Comparison of ENCODE assay signal across 19 cellular contexts in genomic region chr3:126159476-126159875, GRCh38. TPM values are rescaled to one million over a fixed set of nuclear protein-coding genes. Genes with fewer than 3 reads are reported as not detected.
DNase-seq lines count a peak whose midpoint lies in the region; ATAC-seq lines count a peak whose summit lies in the region.
"Had no signal": no experiment of that assay in that cellular context is flagged by ENCODE, and none has a peak within 500 bp of the region (broad histone marks: within the 10 kb centered on the region; RNA-seq: fewer than 3 reads in every experiment).

No MANE protein-coding gene starts in this region.

- peak; percentile 18 for ATAC-seq in left lobe of liver

- intact Hi-C loops in posterior vena cava (cut with DNase I): no loop called here

- peak; percentile 9 for DNase-seq in AG20443 (ENCODE audit: low spot score)
- peak; percentile 10 for DNase-seq in EH (ENCODE audit: low read depth)
- DNase-seq in left lobe of liver (ENCODE audit: low spot score): peak; percentile 42
- peak; percentile 38 for DNase-seq in posterior vena cava (ENCODE audit: low spot score)
- no peak for DNase-seq in COLO829 (ENCODE audit: low spot score)
- no peak for DNase-seq in EL
- DNase-seq in stimulated activated CD4-positive, alpha-beta T cell treated with anti-CD3 and anti-CD28 coated beads, Interleukin-4, amount 100 ng/mL, for 24 hours: no peak
- DNase-seq: Caco-2; CD4-positive, alpha-beta T cell; DMS 273 treated with DMSO at 0.1 percent for 48 hours; DMS79 treated with DMSO at 0.1 percent for 48 hours; KG1; NCI-H1092; NCI-H1436; NCI-H1930; NCI-H226; NCI-H510A treated with DMSO at 0.1 percent for 48 hours; NCI-H748 treated with DMSO at 0.1 percent for 48 hours; SIG-M5 had no signal

RNA-seq across cellular contexts. Expression of gene ALDH1L1, which starts 20.9 kb away (rescaled TPM):
- 492 TPM for total RNA-seq in left lobe of liver
- total RNA-seq in posterior vena cava: 10 to 100 TPM in 1 of 2 donors, 1 to 10 TPM in 1; 5.6 to 12.4 TPM
- total RNA-seq: CD4-positive, alpha-beta T cell had no signal

Comparison
In these comparisons a context has a peak if more than half of its experiments do, and no peak if none do; other contexts are left out.
1. DNase-seq: peak in AG20443 (single experiment), EH (single experiment), left lobe of liver (single experiment) and posterior vena cava (single experiment); none in COLO829 (single experiment), EL (single experiment) and stimulated activated CD4-positive, alpha-beta T cell treated with anti-CD3 and anti-CD28 coated beads, Interleukin-4, amount 100 ng/mL, for 24 hours (single experiment).
2. RNA of gene ALDH1L1, which starts 20.9 kb away (total RNA-seq): 492 TPM in left lobe of liver (single experiment); 5.6 to 12.4 TPM in posterior vena cava; every median in the first group is over 10 times any median in the second.